ENCODE assay signal across 1 cellular context in genomic region chr17:46770439-46770817, GRCh38.
TF ChIP-seq lines count a peak whose summit lies in the region.

No MANE protein-coding gene starts in this region.

TF ChIP-seq in liver, 16 proteins besides CTCF, POLR2A, EP300 and RAD21 (continued from another document):
- TF ChIP-seq REST (IDR thresholded peaks at IDR 0.05): no peak
- TF ChIP-seq FOXA1 (IDR thresholded peaks at IDR 0.05): no peak
- TF ChIP-seq YY1 (IDR thresholded peaks at IDR 0.05): no peak
- TF ChIP-seq EGR1 (IDR thresholded peaks at IDR 0.05; ENCODE audit: low read depth in 2 of 2): no peak
